In genomic region chr5:139895046-139895445, GRCh38 we compare ENCODE assay signal across 1 cellular context.
TF ChIP-seq lines count a peak whose summit lies in the region.

No MANE protein-coding gene starts in this region.

TF ChIP-seq in GM23338, 12 proteins besides CTCF, POLR2A, EP300 and RAD21 (continued from another document):
- TF ChIP-seq, protein P1, sequence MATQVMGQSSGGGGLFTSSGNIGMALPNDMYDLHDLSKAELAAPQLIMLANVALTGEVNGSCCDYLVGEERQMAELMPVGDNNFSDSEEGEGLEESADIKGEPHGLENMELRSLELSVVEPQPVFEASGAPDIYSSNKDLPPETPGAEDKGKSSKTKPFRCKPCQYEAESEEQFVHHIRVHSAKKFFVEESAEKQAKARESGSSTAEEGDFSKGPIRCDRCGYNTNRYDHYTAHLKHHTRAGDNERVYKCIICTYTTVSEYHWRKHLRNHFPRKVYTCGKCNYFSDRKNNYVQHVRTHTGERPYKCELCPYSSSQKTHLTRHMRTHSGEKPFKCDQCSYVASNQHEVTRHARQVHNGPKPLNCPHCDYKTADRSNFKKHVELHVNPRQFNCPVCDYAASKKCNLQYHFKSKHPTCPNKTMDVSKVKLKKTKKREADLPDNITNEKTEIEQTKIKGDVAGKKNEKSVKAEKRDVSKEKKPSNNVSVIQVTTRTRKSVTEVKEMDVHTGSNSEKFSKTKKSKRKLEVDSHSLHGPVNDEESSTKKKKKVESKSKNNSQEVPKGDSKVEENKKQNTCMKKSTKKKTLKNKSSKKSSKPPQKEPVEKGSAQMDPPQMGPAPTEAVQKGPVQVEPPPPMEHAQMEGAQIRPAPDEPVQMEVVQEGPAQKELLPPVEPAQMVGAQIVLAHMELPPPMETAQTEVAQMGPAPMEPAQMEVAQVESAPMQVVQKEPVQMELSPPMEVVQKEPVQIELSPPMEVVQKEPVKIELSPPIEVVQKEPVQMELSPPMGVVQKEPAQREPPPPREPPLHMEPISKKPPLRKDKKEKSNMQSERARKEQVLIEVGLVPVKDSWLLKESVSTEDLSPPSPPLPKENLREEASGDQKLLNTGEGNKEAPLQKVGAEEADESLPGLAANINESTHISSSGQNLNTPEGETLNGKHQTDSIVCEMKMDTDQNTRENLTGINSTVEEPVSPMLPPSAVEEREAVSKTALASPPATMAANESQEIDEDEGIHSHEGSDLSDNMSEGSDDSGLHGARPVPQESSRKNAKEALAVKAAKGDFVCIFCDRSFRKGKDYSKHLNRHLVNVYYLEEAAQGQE (IDR thresholded peaks at IDR 0.05; ENCODE audit: unreplicated experiment), result no peak
- no peak for TF ChIP-seq STAT1 (IDR thresholded peaks at IDR 0.05; ENCODE audit: unreplicated experiment)
TF ChIP-seq in GM23338: peak in this region for 0.
